In the genomic region with DNA sequence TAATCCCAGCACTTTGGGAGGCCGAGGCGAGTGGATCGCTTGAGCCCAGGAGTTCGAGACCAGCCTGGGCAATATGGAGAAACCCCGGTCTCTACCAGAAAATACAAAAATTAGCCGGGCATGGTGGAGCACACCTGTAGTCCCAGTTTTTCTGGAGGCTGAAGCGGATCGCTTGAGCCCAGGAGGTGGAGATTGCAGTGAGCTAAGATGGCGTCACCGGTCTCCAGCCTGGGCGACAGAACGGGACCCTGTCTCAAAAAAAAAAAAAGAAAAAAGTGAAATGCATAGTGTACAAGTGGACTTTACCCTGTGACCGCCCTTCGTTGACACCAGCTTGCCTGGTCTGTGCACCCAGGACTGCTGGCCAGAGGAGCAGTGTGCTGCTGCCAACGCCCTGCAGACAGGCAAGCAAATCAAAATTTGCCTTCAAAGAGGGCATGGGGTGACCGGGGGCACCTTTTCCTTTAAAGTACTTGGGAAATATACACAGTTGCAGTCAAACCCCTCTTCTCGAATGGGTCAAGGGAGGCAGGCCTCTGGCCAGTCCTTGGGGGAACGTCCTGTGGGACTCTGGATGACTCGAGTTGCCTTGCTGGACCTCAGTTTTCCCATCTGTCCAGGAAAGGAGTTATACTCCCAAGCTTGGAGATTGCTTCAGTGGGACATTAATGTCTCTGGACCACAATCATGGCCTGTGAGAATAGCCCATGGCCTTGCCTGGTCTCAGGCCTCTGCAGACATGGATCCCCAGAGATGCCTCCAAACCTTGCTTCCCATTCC, we compare ENCODE assay signal across 10 cellular contexts. TPM values are rescaled to one million over a fixed set of nuclear protein-coding genes. Genes with fewer than 3 reads are reported as not detected.
DNase-seq lines count a peak whose midpoint lies in the region; ATAC-seq and TF ChIP-seq lines count a peak whose summit lies in the region.
"Had no signal": no experiment of that assay in that cellular context is flagged by ENCODE, and none has a peak within 500 bp of the region (broad histone marks: within the 10 kb centered on the region; RNA-seq: fewer than 3 reads in every experiment).

No MANE protein-coding gene starts in this region.

- no peaks in the 10 kb centered on the region for H3K27me3 ChIP-seq in adipocyte (replicated peaks; ENCODE audit: control insufficient read depth, insufficient read depth, low read length)
- H3K27me3 ChIP-seq in right lobe of liver, result no peaks in the 10 kb centered on the region
- no peaks in the 10 kb centered on the region for H3K27me3 ChIP-seq in transverse colon

- H3K4me1 ChIP-seq in adipocyte (ENCODE audit: control insufficient read depth, insufficient read depth, low read length) (peaks cover 21% of the 10 kb centered on the region), right lobe of liver (peaks cover 0 to 35% (median 8%) of the 10 kb centered on the region in 4 donors), transverse colon (peaks cover 0 to 16% (median 11%) of the 10 kb centered on the region in 4 donors)

- peaks cover 6% of the 10 kb centered on the region for H3K4me1 Mint-ChIP-seq in activated naive CD4-positive, alpha-beta T cell treated with anti-CD3 and anti-CD28 coated beads, Interleukin-2, amount 10 ng/mL, durations not matched to agents 7 days and 5 days

- H3K4me3 Mint-ChIP-seq in activated naive CD4-positive, alpha-beta T cell treated with anti-CD3 and anti-CD28 coated beads, Interleukin-2, amount 10 ng/mL, durations not matched to agents 7 days and 5 days, result peak overlapping the region; percentile 73

- H3K27ac Mint-ChIP-seq in activated naive CD4-positive, alpha-beta T cell treated with anti-CD3 and anti-CD28 coated beads, Interleukin-2, amount 10 ng/mL, durations not matched to agents 7 days and 5 days, result no peak overlapping the region

- H3K27ac ChIP-seq in right lobe of liver (peak overlapping the region; percentile 59 to 87 (median 73)), transverse colon (peak overlapping the region; percentile 76 to 84 (median 78))

- peak; percentile 63 to 76 (median 73) for ATAC-seq in right lobe of liver

- H3K27me3 Mint-ChIP-seq in activated naive CD4-positive, alpha-beta T cell treated with anti-CD3 and anti-CD28 coated beads, Interleukin-2, amount 10 ng/mL, durations not matched to agents 7 days and 5 days, result peaks cover 4% of the 10 kb centered on the region

- WGBS in right lobe of liver (ENCODE audit: insufficient coverage, low coverage, low lambda C conversion rate, missing lambda C conversion rate), result 33% methylated on average over 18 of the region's 19 CpGs
- 35 to 55% methylated on average over 16 to 19 of the region's 19 CpGs for WGBS in transverse colon (ENCODE audit: low coverage in 1 of 2), 2 donors

- CTCF ChIA-PET in activated naive CD4-positive, alpha-beta T cell treated with anti-CD3 and anti-CD28 coated beads, Interleukin-2, amount 10 ng/mL, durations not matched to agents 7 days and 5 days (lab: Charles Lee), result interaction anchor here (0.8 to 5.9 kb wide), 14 partner anchors 13 to 375 kb away, joined by 3 to 99 read pairs (median 5); partner anchors contain the start of gene EXOG

- TF ChIP-seq POLR2A in right lobe of liver (IDR thresholded peaks at IDR 0.05) (no peak), transverse colon (IDR thresholded peaks at IDR 0.05) (no peak)

- no peaks in the 10 kb centered on the region for H3K9me3 Mint-ChIP-seq in activated naive CD4-positive, alpha-beta T cell treated with anti-CD3 and anti-CD28 coated beads, Interleukin-2, amount 10 ng/mL, durations not matched to agents 7 days and 5 days

- peaks cover 4% of the 10 kb centered on the region for H3K36me3 Mint-ChIP-seq in activated naive CD4-positive, alpha-beta T cell treated with anti-CD3 and anti-CD28 coated beads, Interleukin-2, amount 10 ng/mL, durations not matched to agents 7 days and 5 days

- H3K4me3 ChIP-seq in adipocyte (ENCODE audit: low read length), result peak overlapping the region; percentile 85
- H3K4me3 ChIP-seq in right lobe of liver, result peak overlapping the region; percentile 91 to 94 (median 93)
- H3K4me3 ChIP-seq in transverse colon, result peak overlapping the region; percentile 41 to 87 (median 70)

- no peaks in the 10 kb centered on the region for H3K9me3 ChIP-seq in adipocyte (ENCODE audit: control insufficient read depth, low read length)
- H3K9me3 ChIP-seq in right lobe of liver, result no peaks in the 10 kb centered on the region
- no peaks in the 10 kb centered on the region for H3K9me3 ChIP-seq in transverse colon

- intact Hi-C loops in right lobe of liver (cut with DNase I), result loop anchor here in 1 of 2 donors (5.0 kb wide), 1 partner anchor 130 kb away; no protein-coding TSS in a partner anchor
- intact Hi-C loops in transverse colon (cut with DNase I; ENCODE audit: low total_unique reads), result loop anchor here (5.0 kb wide), 1 partner anchor 130 kb away; no protein-coding TSS in a partner anchor

- TF ChIP-seq CTCF in right lobe of liver (IDR thresholded peaks at IDR 0.05) (no peak), transverse colon (IDR thresholded peaks at IDR 0.05) (no peak)

- peak overlapping the region; percentile 88 for H3K9ac ChIP-seq in adipocyte (ENCODE audit: low read length)

- in situ Hi-C loops in transverse colon (cut with MboI; ENCODE audit: low pct_ligation_motif_present in 1 of 4, low pct_unique_long_range_greater_than_20kb in 1 of 4, low sequenced_read_pairs in 3 of 4), result loop anchor here (5.0 to 10.0 kb wide), 3 partner anchors 127 to 137 kb away; no protein-coding TSS in a partner anchor

- H3K36me3 ChIP-seq in adipocyte (ENCODE audit: control insufficient read depth, insufficient read depth, low read length, severe bottlenecking) (peaks cover 4% of the 10 kb centered on the region), right lobe of liver (peaks cover 0 to 13% (median 6%) of the 10 kb centered on the region in 4 donors), transverse colon (no peaks in the 10 kb centered on the region)

- TF ChIP-seq EP300 in transverse colon (IDR thresholded peaks at IDR 0.05; ENCODE audit: low read depth), result no peak

- no peak for DNase-seq in activated naive CD4-positive, alpha-beta T cell treated with anti-CD3 and anti-CD28 coated beads, Interleukin-2, amount 10 ng/mL, durations not matched to agents 7 days and 5 days
- DNase-seq in activated naive CD4-positive, alpha-beta T cell treated with anti-CD3 and anti-CD28 coated beads, Interleukin-2, amount 50 U/mL, for 16 hours, result no peak
- DNase-seq in adipocyte (ENCODE audit: low read depth) (no peak), right lobe of liver (peak; percentile 67 to 90 (median 88)), transverse colon (peak; percentile 47), cerebellar nuclear complex (lab: John Stamatoyannopoulos, UW) (no peak), COR-L47 (lab: John Stamatoyannopoulos, UW) (no peak)
- DNase-seq in activated CD4-positive, CD25-positive, alpha-beta regulatory T cell treated with anti-CD3 and anti-CD28 coated beads, Interleukin-2, amount 50 U/mL, for 72 hours, result no peak
- DNase-seq: DMS79, midbrain had no signal

RNA-seq across cellular contexts. Expression of gene XYLB, which starts 1.0 kb away (rescaled TPM):
- total RNA-seq in right lobe of liver, result 10 to 100 TPM; 26.2 to 48.3 (median 36.6) TPM
- 10 to 100 TPM; 13.5 to 18.7 (median 15.1) TPM for total RNA-seq in transverse colon

Comparison
In these comparisons a context has a peak if more than half of its experiments do, and no peak if none do; other contexts are left out.
1. DNase-seq: peak in right lobe of liver (3 of 3) and transverse colon (single experiment); none in activated naive CD4-positive, alpha-beta T cell treated with anti-CD3 and anti-CD28 coated beads, Interleukin-2, amount 10 ng/mL, durations not matched to agents 7 days and 5 days (single experiment), activated naive CD4-positive, alpha-beta T cell treated with anti-CD3 and anti-CD28 coated beads, Interleukin-2, amount 50 U/mL, for 16 hours (single experiment), adipocyte (single experiment), cerebellar nuclear complex (0 of 2), activated CD4-positive, CD25-positive, alpha-beta regulatory T cell treated with anti-CD3 and anti-CD28 coated beads, Interleukin-2, amount 50 U/mL, for 72 hours (single experiment) and COR-L47 (single experiment).
2. Peak in every context shown above with its lines, with median percentiles within 50 percentile points of each other: H3K4me3 ChIP-seq.